8 cellular contexts compared by ENCODE assay signal in the genomic region with DNA sequence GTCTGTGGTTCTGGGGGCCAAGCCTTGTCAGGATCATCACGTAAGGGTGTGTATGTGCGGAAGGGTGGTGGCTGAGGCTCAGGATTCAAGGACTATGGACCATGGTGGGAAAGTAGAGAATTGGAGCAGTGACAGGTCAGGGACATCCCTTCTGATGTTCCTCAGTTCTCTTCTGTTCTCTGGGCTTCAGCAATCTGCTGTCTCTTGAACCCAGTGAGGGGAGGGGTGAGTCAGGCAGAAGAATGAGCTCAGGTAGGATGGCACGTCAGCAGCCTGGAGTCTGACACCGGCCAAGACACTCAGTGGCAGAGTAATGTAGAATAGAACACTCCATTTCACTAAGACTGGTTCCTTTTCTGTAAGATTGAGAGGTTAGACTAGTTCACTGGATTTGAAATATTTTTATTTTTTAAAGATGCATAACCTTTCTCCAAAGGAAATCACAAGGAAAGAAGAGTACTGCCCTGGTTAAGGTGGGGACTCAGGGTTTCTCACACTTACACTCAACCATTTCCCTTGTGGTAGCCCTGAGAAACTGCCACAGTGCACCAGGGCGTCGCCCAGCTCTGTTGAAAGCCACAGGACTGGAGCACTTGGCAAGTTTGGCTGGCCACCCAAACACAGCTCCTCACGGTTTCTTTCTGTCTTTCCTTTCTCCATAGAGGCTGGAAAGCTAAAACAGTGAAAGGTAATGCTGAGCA. TPM values are rescaled to one million over a fixed set of nuclear protein-coding genes. Genes with fewer than 3 reads are reported as not detected.
DNase-seq lines count a peak whose midpoint lies in the region; ATAC-seq and TF ChIP-seq lines count a peak whose summit lies in the region.

No MANE protein-coding gene starts in this region.

- no peaks in the 10 kb centered on the region for H3K9me3 Mint-ChIP-seq in effector memory CD8-positive, alpha-beta T cell

- no peaks in the 10 kb centered on the region for H3K9me3 ChIP-seq in parathyroid adenoma (ENCODE audit: control insufficient read depth, low read length)

- H3K36me3 Mint-ChIP-seq in effector memory CD8-positive, alpha-beta T cell (ENCODE audit: insufficient read depth), result peaks cover 5% of the 10 kb centered on the region

- no peaks in the 10 kb centered on the region for H3K27me3 Mint-ChIP-seq in effector memory CD8-positive, alpha-beta T cell

- no peak overlapping the region for H2AFZ ChIP-seq in parathyroid adenoma

- peak; percentile 62 for ATAC-seq in HG03469 (IDR thresholded peaks at IDR 0.05; ENCODE audit: unreplicated experiment)
- ATAC-seq in effector memory CD8-positive, alpha-beta T cell (replicated peaks), result peak; percentile 95

- no peaks in the 10 kb centered on the region for H3K27me3 ChIP-seq in parathyroid adenoma (ENCODE audit: control insufficient read depth, insufficient read depth, low read length)

- TF ChIP-seq CTCF in WI38 (IDR thresholded peaks at IDR 0.05; ENCODE audit: low read depth, low read length) (no peak), parathyroid adenoma (IDR thresholded peaks at IDR 0.05) (no peak)

- H3K4me1 Mint-ChIP-seq in effector memory CD8-positive, alpha-beta T cell (ENCODE audit: low read depth in 2 of 2), result peaks cover 57 to 70% of the 10 kb centered on the region in 2 donors

- H3K4me1 ChIP-seq in parathyroid adenoma, result no peaks in the 10 kb centered on the region

- H3K4me3 Mint-ChIP-seq in effector memory CD8-positive, alpha-beta T cell, result peak overlapping the region; percentile 60 to 77

- peak; percentile 56 for DNase-seq in GM03348 (ENCODE audit: low spot score)
- peak; percentile 59 to 63 (median 59) for DNase-seq in effector memory CD8-positive, alpha-beta T cell
- no peak for DNase-seq in mesenteric fat pad (ENCODE audit: low spot score)
- no peak for DNase-seq in NCI-H1105 (lab: John Stamatoyannopoulos, UW)
- DNase-seq in head of caudate nucleus, result no peak

- H3K79me2 ChIP-seq in parathyroid adenoma, result no peaks in the 10 kb centered on the region

- no peak overlapping the region for H3K9ac ChIP-seq in parathyroid adenoma

- peak overlapping the region; percentile 58 for H3K4me3 ChIP-seq in WI38 (ENCODE audit: low read depth, low read length)
- no peak overlapping the region for H3K4me3 ChIP-seq in parathyroid adenoma (ENCODE audit: low read depth, low read length)

- no peak overlapping the region for H3K4me2 ChIP-seq in parathyroid adenoma (ENCODE audit: low read length)

- H3K27ac ChIP-seq in parathyroid adenoma, result peak overlapping the region; percentile 62

- no peaks in the 10 kb centered on the region for H3K36me3 ChIP-seq in parathyroid adenoma (ENCODE audit: control insufficient read depth, insufficient read depth, low read length)

- peak overlapping the region; percentile 29 to 52 for H3K27ac Mint-ChIP-seq in effector memory CD8-positive, alpha-beta T cell

- intact Hi-C loops in head of caudate nucleus (cut with DNase I), result no loop called here

RNA-seq across cellular contexts. Expression of a gene that starts 23.2 kb away (rescaled TPM):
- 31.1 TPM for total RNA-seq in mesenteric fat pad

Comparison
In these comparisons a context has a peak if more than half of its experiments do, and no peak if none do; other contexts are left out.
1. DNase-seq: peak in GM03348 (single experiment) and effector memory CD8-positive, alpha-beta T cell (3 of 3); none in mesenteric fat pad (single experiment), NCI-H1105 (single experiment) and head of caudate nucleus (0 of 42).